Comparison of ENCODE assay signal across 1 cellular context in the genomic region with DNA sequence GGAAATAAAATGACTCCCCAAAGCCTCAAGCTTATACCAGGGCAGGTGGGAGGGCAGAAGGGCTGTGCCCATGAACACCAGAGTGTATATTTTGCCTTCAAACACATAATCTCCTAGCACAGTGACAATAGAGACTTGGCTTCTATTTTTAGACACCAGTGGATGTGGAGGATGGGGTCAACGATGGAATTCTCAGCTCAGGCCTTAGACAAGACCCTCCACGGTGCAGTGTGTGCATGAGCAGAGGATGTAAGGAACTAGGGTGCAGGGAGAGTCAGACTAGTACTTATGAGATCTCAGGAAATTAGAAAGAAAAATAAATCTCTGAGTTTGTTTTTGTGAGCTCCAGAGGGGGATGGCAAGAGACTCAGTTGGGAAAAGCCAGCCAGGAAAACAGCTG.
TF ChIP-seq lines count a peak whose summit lies in the region.

No MANE protein-coding gene starts in this region.

TF ChIP-seq in IMR-90, 13 proteins besides CTCF, POLR2A, EP300 and RAD21 (continued from another document):
- no peak for TF ChIP-seq MAZ (IDR thresholded peaks at IDR 0.05; ENCODE audit: borderline replicate concordance, low read depth, low read length)
- TF ChIP-seq RCOR1 (IDR thresholded peaks at IDR 0.05; ENCODE audit: insufficient replicate concordance, low read length), result no peak
- no peak for TF ChIP-seq CHD1 (IDR thresholded peaks at IDR 0.05; ENCODE audit: low read depth, low read length)
- no peak for TF ChIP-seq FOS (IDR thresholded peaks at IDR 0.05; ENCODE audit: low read depth, low read length)
- TF ChIP-seq MAFK (IDR thresholded peaks at IDR 0.05; ENCODE audit: low read depth, low read length), result no peak
- no peak for TF ChIP-seq NFE2L2 (IDR thresholded peaks at IDR 0.05; ENCODE audit: low read depth, low read length)
- no peak for TF ChIP-seq BHLHE40 (IDR thresholded peaks at IDR 0.05; ENCODE audit: low read depth, low read length)
TF ChIP-seq in IMR-90: peak in this region for 0.
